Comparison of ENCODE assay signal across 8 cellular contexts in genomic region chr2:112121682-112122254, GRCh38. TPM values are rescaled to one million over a fixed set of nuclear protein-coding genes. Genes with fewer than 3 reads are reported as not detected.
DNase-seq lines count a peak whose midpoint lies in the region; ATAC-seq and TF ChIP-seq lines count a peak whose summit lies in the region.

No MANE protein-coding gene starts in this region.

- peaks cover 13% of the 10 kb centered on the region for H3K36me3 ChIP-seq in left ventricle myocardium inferior

- intact Hi-C loops in left ventricle myocardium inferior (cut with micrococcal nuclease) = no loop called here
- intact Hi-C loops in Right ventricle myocardium inferior (cut with DNase I) = loop anchor here (5.0 to 10.0 kb wide), 3 partner anchors 133 to 461 kb away; partner anchors contain the start of genes CHCHD5, RGPD8 and ZC3H8
- intact Hi-C loops in activated B cell treated with CpG ODN at 0.5 μM for 24 hours (cut with micrococcal nuclease) = loop anchor here (5.0 kb wide), 2 partner anchors 136 to 381 kb away; partner anchors contain the start of gene ZC3H8

- H3K36me3 Mint-ChIP-seq in activated B cell treated with CpG ODN at 0.5 μM for 24 hours (ENCODE audit: low read depth) = peaks cover 29% of the 10 kb centered on the region

- TF ChIP-seq CTCF in left ventricle myocardium inferior (IDR thresholded peaks at IDR 0.05; ENCODE audit: borderline replicate concordance) = peak; percentile 75
- peak; percentile 47 for TF ChIP-seq CTCF in activated B cell treated with CpG ODN at 0.5 μM for 24 hours (IDR thresholded peaks at IDR 0.05)
- peak; percentile 66 for TF ChIP-seq CTCF in fibroblast of pulmonary artery (IDR thresholded peaks at IDR 0.05; ENCODE audit: low read length, missing control alignments)

- H3K4me1 ChIP-seq in left ventricle myocardium inferior = no peaks in the 10 kb centered on the region

- no peaks in the 10 kb centered on the region for H3K27me3 Mint-ChIP-seq in activated B cell treated with CpG ODN at 0.5 μM for 24 hours

- no peaks in the 10 kb centered on the region for H3K27me3 ChIP-seq in left ventricle myocardium inferior (ENCODE audit: low read depth)

- H3K4me3 ChIP-seq in left ventricle myocardium inferior (no peak overlapping the region), fibroblast of pulmonary artery (replicated peaks; ENCODE audit: low read depth, low read length) (no peak overlapping the region), skeletal muscle cell (ENCODE audit: low read depth, low read length) (no peak overlapping the region)

- H3K4me1 Mint-ChIP-seq in activated B cell treated with CpG ODN at 0.5 μM for 24 hours = peaks cover 1% of the 10 kb centered on the region

- POLR2A ChIA-PET in activated B cell treated with CpG ODN at 0.5 μM for 24 hours (lab: Charles Lee) = interaction anchor here (0.5 to 1.0 kb wide), 2 partner anchors 133 to 375 kb away, joined by 3 to 4 read pairs; partner anchors contain the start of gene ZC3H8

- peaks cover 2% of the 10 kb centered on the region for H3K9me3 Mint-ChIP-seq in activated B cell treated with CpG ODN at 0.5 μM for 24 hours

- ATAC-seq in Right ventricle myocardium inferior = no peak
- ATAC-seq in activated B cell treated with CpG ODN at 0.5 μM for 24 hours (ENCODE audit: low read depth) = no peak
- no peak for ATAC-seq in GM21737 (IDR thresholded peaks at IDR 0.05; ENCODE audit: unreplicated experiment)
- no peak for ATAC-seq in HG02938 (IDR thresholded peaks at IDR 0.05; ENCODE audit: unreplicated experiment)

- no peak overlapping the region for H3K27ac Mint-ChIP-seq in activated B cell treated with CpG ODN at 0.5 μM for 24 hours

- no peaks in the 10 kb centered on the region for H3K9me3 ChIP-seq in left ventricle myocardium inferior (replicated peaks)

- CTCF ChIA-PET in activated B cell treated with CpG ODN at 0.5 μM for 24 hours (lab: Charles Lee) = interaction anchor here (0.7 to 2.8 kb wide), 12 partner anchors 16 to 380 kb away, joined by 3 to 14 read pairs (median 3); partner anchors contain the start of genes FBLN7, RGPD8 and ZC3H8

- H3K27ac ChIP-seq in left ventricle myocardium inferior (replicated peaks) = no peak overlapping the region

- no peak overlapping the region for H3K4me3 Mint-ChIP-seq in activated B cell treated with CpG ODN at 0.5 μM for 24 hours

- DNase-seq in left ventricle myocardium inferior (no peak), Right ventricle myocardium inferior (ENCODE audit: missing footprints) (no peak), NCI-H1694 treated with DMSO at 0.1 percent for 48 hours (lab: John Stamatoyannopoulos, UW) (peak; percentile 44), activated B cell treated with CpG ODN at 0.5 μM for 24 hours (no peak), fibroblast of pulmonary artery (ENCODE audit: low read depth) (peak; percentile 80), skeletal muscle cell (ENCODE audit: low read depth) (peak; percentile 6)

RNA-seq across cellular contexts. Expression of gene FBLN7, which starts 16.4 kb away (rescaled TPM):
- total RNA-seq in left ventricle myocardium inferior (0.60 TPM), Right ventricle myocardium inferior (0.54 TPM), activated B cell treated with CpG ODN at 0.5 μM for 24 hours (0.31 and 0.71 TPM in 2 replicates)

Comparison
In these comparisons a context has a peak if more than half of its experiments do, and no peak if none do; other contexts are left out.
1. DNase-seq: peak in NCI-H1694 treated with DMSO at 0.1 percent for 48 hours (single experiment), fibroblast of pulmonary artery (single experiment) and skeletal muscle cell (single experiment); none in left ventricle myocardium inferior (single experiment), Right ventricle myocardium inferior (single experiment) and activated B cell treated with CpG ODN at 0.5 μM for 24 hours (single experiment).
2. Peak in every context shown above with its lines, with median percentiles within 50 percentile points of each other: CTCF ChIP-seq.